Comparison of ENCODE assay signal across 1 cellular context in genomic region chrX:25105251-25105650, GRCh38.
TF ChIP-seq lines count a peak whose summit lies in the region.

No MANE protein-coding gene starts in this region.

TF ChIP-seq in GM23338, 12 proteins besides CTCF, POLR2A, EP300 and RAD21 (continued from another document):
- TF ChIP-seq REST (IDR thresholded peaks at IDR 0.05; ENCODE audit: unreplicated experiment) (no peak), CREB1 (CRISPR knock-in tag; IDR thresholded peaks at IDR 0.05; ENCODE audit: low read depth) (no peak), EZH2phosphoT487 (IDR thresholded peaks at IDR 0.05; ENCODE audit: unreplicated experiment) (no peak), POLR2AphosphoS5 (IDR thresholded peaks at IDR 0.05; ENCODE audit: low read depth) (no peak), STAT1 (IDR thresholded peaks at IDR 0.05; ENCODE audit: unreplicated experiment) (no peak)
